Comparison of ENCODE assay signal across 23 cellular contexts in the genomic region with DNA sequence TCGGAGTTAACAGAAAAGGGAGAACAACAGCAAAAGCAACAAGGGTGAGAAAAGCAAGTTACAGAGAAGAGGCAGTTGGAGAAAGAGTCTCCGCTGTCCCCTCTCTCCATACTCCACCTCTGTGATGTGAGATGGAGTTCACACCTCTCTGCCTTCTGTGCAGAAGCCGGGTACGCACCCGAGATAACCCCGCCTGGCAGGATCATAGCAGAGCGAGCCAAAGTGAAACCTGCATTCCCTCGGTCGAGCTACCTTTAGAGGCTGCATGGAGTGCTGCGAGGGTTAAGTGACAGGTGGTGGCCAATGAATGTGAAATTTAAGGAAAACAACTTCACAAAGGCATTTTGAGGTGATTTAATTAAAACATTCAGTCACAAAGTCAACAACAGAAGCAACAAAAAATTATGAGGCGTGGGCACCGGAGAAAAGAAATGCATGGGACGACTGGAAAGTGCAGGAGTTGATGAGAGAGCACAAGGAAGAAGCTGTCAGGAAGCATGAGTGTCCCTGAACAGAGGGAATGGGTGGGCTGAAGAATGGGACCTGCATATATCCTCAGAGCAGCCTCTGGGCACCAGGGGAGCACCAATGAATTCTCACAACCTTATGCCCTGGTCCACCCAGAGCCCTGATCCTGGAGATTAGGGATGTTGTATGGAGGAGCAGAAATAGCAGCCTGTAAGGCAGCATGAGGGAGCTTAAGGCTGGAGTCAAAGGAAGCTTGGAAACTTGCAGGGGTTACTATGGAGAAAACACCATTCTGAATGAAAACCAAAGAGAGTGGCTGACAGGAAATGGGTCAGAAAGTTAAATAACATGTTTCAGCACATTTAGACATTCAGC.
A peak's percentile ranks its signal among the peaks of the same experiment; 100 is the strongest.
DNase-seq lines count a peak whose midpoint lies in the region; ATAC-seq and TF ChIP-seq lines count a peak whose summit lies in the region.
"Had no signal": no experiment of that assay in that cellular context is flagged by ENCODE, and none has a peak within 500 bp of the region (broad histone marks: within the 10 kb centered on the region; RNA-seq: fewer than 3 reads in every experiment).

No MANE protein-coding gene starts in this region.

- H2AFZ ChIP-seq in GM23338 (0 out of 2 replicates have a peak overlapping the region, but pooled peaks have one; percentile 52), smooth muscle cell (ENCODE audit: low read depth) (no peak overlapping the region)

- DNase-seq in GM23338 (ENCODE audit: low spot score): no peak
- DNase-seq in colonic mucosa: peak; percentile 52
- DNase-seq in left lung: no peak
- no peak for DNase-seq in skeletal muscle cell (ENCODE audit: low read depth)
- DNase-seq in smooth muscle cell (lab: John Stamatoyannopoulos, UW; ENCODE audit: unreplicated experiment): no peak
- DNase-seq in adrenal gland: no peak
- DNase-seq in NCI-H1105 (lab: John Stamatoyannopoulos, UW): no peak
- DNase-seq: activated CD8-positive, alpha-beta memory T cell treated with anti-CD3 and anti-CD28 coated beads, Interleukin-2, amount 50 U/mL, for 48 hours; activated gamma-delta T cell; amniotic stem cell; CD8-positive, alpha-beta memory T cell; central memory CD4-positive, alpha-beta T cell; DND-41; naive thymus-derived CD4-positive, alpha-beta T cell; NCI-H146; Peyer's patch; stimulated activated CD4-positive, alpha-beta T cell treated with anti-CD3 and anti-CD28 coated beads, Interleukin-12 subunit alpha, Interleukin-12 subunit beta, amount 100 ng/mL, for 4 hours; stimulated activated CD8-positive, alpha-beta memory T cell treated with anti-CD3 and anti-CD28 coated beads, Interleukin-4, amount 100 ng/mL, for 48 hours; WERI-Rb-1 had no signal

- no peak for TF ChIP-seq CTCF in GM23338 (conservative IDR thresholded peaks at IDR 0.05; ENCODE audit: low read depth in 2 of 2)
- no peak for TF ChIP-seq CTCF in colonic mucosa (IDR thresholded peaks at IDR 0.05)
- no peak for TF ChIP-seq CTCF in left lung (IDR thresholded peaks at IDR 0.05)
- no peak for TF ChIP-seq CTCF in smooth muscle cell (IDR thresholded peaks at IDR 0.05; ENCODE audit: borderline replicate concordance, insufficient read depth, poor library complexity, severe bottlenecking)
- TF ChIP-seq CTCF in adrenal gland (IDR thresholded peaks at IDR 0.05): no peak

- H4K20me1 ChIP-seq in GM23338 (replicated peaks; ENCODE audit: insufficient read depth): no peaks in the 10 kb centered on the region
- no peaks in the 10 kb centered on the region for H4K20me1 ChIP-seq in smooth muscle cell (ENCODE audit: low read depth)

- H3K9me3 ChIP-seq in colonic mucosa (no peaks in the 10 kb centered on the region), left lung (peaks cover 0 to 4% of the 10 kb centered on the region in 2 donors), smooth muscle cell (replicated peaks; ENCODE audit: low read depth) (no peaks in the 10 kb centered on the region), adrenal gland (replicated peaks in 1 of 3) (no peaks in the 10 kb centered on the region)
- H3K9me3 ChIP-seq: Peyer's patch, suprapubic skin had no signal

- no peak for TF ChIP-seq POLR2A in adrenal gland (IDR thresholded peaks at IDR 0.05)

- no peak overlapping the region for H3K27ac Mint-ChIP-seq in GM23338

- H3K36me3 ChIP-seq in GM23338 (ENCODE audit: insufficient read depth) (no peaks in the 10 kb centered on the region), colonic mucosa (no peaks in the 10 kb centered on the region), left lung (no peaks in the 10 kb centered on the region), smooth muscle cell (ENCODE audit: low read depth) (no peaks in the 10 kb centered on the region), adrenal gland (replicated peaks in 1 of 2) (no peaks in the 10 kb centered on the region)
- H3K36me3 ChIP-seq: Peyer's patch, suprapubic skin, WERI-Rb-1 had no signal

- H3K4me3 Mint-ChIP-seq in GM23338: no peak overlapping the region
- H3K4me3 Mint-ChIP-seq: CD8-positive, alpha-beta memory T cell; naive thymus-derived CD4-positive, alpha-beta T cell had no signal

- no peaks in the 10 kb centered on the region; the same call in 2 of the 3 replicates for H3K36me3 Mint-ChIP-seq in GM23338 (ENCODE audit: low read depth)
- H3K36me3 Mint-ChIP-seq: CD8-positive, alpha-beta memory T cell; naive thymus-derived CD4-positive, alpha-beta T cell had no signal

- intact Hi-C loops in colonic mucosa (cut with DNase I): no loop called here
- intact Hi-C loops in left lung (cut with DNase I): no loop called here
- intact Hi-C loops in adrenal gland (cut with DNase I): no loop called here

- no peaks in the 10 kb centered on the region for H3F3A ChIP-seq in GM23338 (replicated peaks; ENCODE audit: low read depth)
- H3F3A ChIP-seq in smooth muscle cell (ENCODE audit: low read depth): no peaks in the 10 kb centered on the region

- H3K79me2 ChIP-seq in GM23338 (replicated peaks; ENCODE audit: insufficient read depth): no peaks in the 10 kb centered on the region
- H3K79me2 ChIP-seq in smooth muscle cell (ENCODE audit: low read depth): no peaks in the 10 kb centered on the region

- peaks cover 6% of the 10 kb centered on the region for H3K27me3 Mint-ChIP-seq in GM23338 (ENCODE audit: insufficient read depth, low read depth, poor library complexity)

- H3K4me1 ChIP-seq in GM23338 (ENCODE audit: insufficient read depth) (no peaks in the 10 kb centered on the region), colonic mucosa (no peaks in the 10 kb centered on the region), left lung (no peaks in the 10 kb centered on the region), smooth muscle cell (ENCODE audit: low read depth) (no peaks in the 10 kb centered on the region), adrenal gland (replicated peaks in 1 of 2) (no peaks in the 10 kb centered on the region)
- H3K4me1 ChIP-seq: suprapubic skin had no signal

- H3K27ac ChIP-seq in GM23338 (ENCODE audit: low read depth) (no peak overlapping the region), colonic mucosa (no peak overlapping the region), left lung (no peak overlapping the region), smooth muscle cell (ENCODE audit: low read depth) (no peak overlapping the region), adrenal gland (no peak overlapping the region)
- H3K27ac ChIP-seq: Peyer's patch, SK-N-MC, suprapubic skin, WERI-Rb-1 had no signal

- no peak for ATAC-seq in GM23338
- peak; percentile 33 for ATAC-seq in left lung
- ATAC-seq in GM19452 (IDR thresholded peaks at IDR 0.05; ENCODE audit: unreplicated experiment): no peak
- ATAC-seq: naive thymus-derived CD4-positive, alpha-beta T cell had no signal

- H3K4me3 ChIP-seq in GM23338 (no peak overlapping the region), colonic mucosa (peak overlapping the region; percentile 5), left lung (no peak overlapping the region), skeletal muscle cell (ENCODE audit: low read depth, low read length) (peak overlapping the region; percentile 17), smooth muscle cell (no peak overlapping the region), adrenal gland (no peak overlapping the region)
- H3K4me3 ChIP-seq: lung, SK-N-MC, suprapubic skin had no signal

- no peak overlapping the region for H3K4me2 ChIP-seq in GM23338
- H3K4me2 ChIP-seq in smooth muscle cell: no peak overlapping the region

- no peaks in the 10 kb centered on the region; the same call in 2 of the 3 replicates for H3K4me1 Mint-ChIP-seq in GM23338
- H3K4me1 Mint-ChIP-seq: CD8-positive, alpha-beta memory T cell; naive thymus-derived CD4-positive, alpha-beta T cell had no signal

- peak overlapping the region in 1 of 2 donors; percentile 8 for H3K9ac ChIP-seq in colonic mucosa (ENCODE audit: low read depth in 2 of 2, low read length in 2 of 2)
- no peak overlapping the region for H3K9ac ChIP-seq in smooth muscle cell (ENCODE audit: low read depth)

- WGBS in smooth muscle cell (ENCODE audit: low lambda C conversion rate): 87% methylated on average over 13 of the region's 13 CpGs
- 61 to 68% (median 63%) methylated on average over 13 of the region's 13 CpGs for WGBS in adrenal gland, 4 donors

- H3K9me3 Mint-ChIP-seq in GM23338: peaks cover 3% of the 10 kb centered on the region; the same call in 2 of the 3 replicates

- H3K27me3 ChIP-seq in GM23338 (ENCODE audit: insufficient read depth): no peaks in the 10 kb centered on the region
- H3K27me3 ChIP-seq in colonic mucosa: no peaks in the 10 kb centered on the region
- H3K27me3 ChIP-seq in left lung: no peaks in the 10 kb centered on the region
- H3K27me3 ChIP-seq in smooth muscle cell (ENCODE audit: low read depth): no peaks in the 10 kb centered on the region
- no peaks in the 10 kb centered on the region for H3K27me3 ChIP-seq in adrenal gland
- H3K27me3 ChIP-seq: Peyer's patch, suprapubic skin had no signal

- H3K9me2 ChIP-seq in GM23338 (ENCODE audit: insufficient read depth): 0 out of 2 replicates have a peak, but pooled peaks cover 10% of the 10 kb centered on the region

TF ChIP-seq in GM23338, 12 proteins besides CTCF, POLR2A, EP300 and RAD21 (continues in another document):
- TF ChIP-seq ZNF114 (CRISPR knock-in tag; IDR thresholded peaks at IDR 0.05) (no peak), POLR2AphosphoS5 (IDR thresholded peaks at IDR 0.05; ENCODE audit: low read depth) (no peak), NANOG (IDR thresholded peaks at IDR 0.05; ENCODE audit: borderline replicate concordance) (no peak), JUNB (IDR thresholded peaks at IDR 0.05; ENCODE audit: unreplicated experiment) (no peak)

Comparison
In these comparisons a context has a peak if more than half of its experiments do, and no peak if none do; other contexts are left out.
1. H3K4me3 ChIP-seq: peak in colonic mucosa (single experiment) and skeletal muscle cell (single experiment); none in GM23338 (single experiment), left lung (0 of 2), smooth muscle cell (single experiment) and adrenal gland (0 of 4).